Comparison of ENCODE assay signal across 32 cellular contexts in the genomic region with DNA sequence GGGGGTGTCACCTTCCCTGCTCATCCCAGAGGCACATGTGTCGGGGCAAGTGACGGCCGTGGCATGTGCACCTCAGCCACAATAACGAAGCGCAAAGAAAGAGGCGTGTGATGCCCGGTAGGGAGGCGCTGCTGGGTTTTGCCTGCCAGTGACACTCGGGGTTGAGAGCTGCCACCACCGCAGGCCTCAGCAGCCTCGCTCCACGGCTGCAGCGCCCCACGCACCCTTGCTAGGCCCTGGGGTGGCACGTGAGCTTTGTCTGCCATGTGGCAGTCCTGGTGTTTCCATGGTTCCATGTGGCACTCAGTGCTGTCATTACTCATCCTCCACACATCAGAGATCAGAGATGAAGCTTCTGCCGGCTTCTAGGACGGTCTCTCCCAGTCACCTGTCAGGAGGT.
"Had no signal": no experiment of that assay in that cellular context is flagged by ENCODE, and none has a peak within 500 bp of the region (broad histone marks: within the 10 kb centered on the region; RNA-seq: fewer than 3 reads in every experiment).

No MANE protein-coding gene starts in this region.

- H3K27ac ChIP-seq: body of pancreas, epithelial cell of prostate, VCaP had no signal

- DNase-seq: activated CD4-positive, alpha-beta T cell treated with anti-CD3 and anti-CD28 coated beads for 1 hour; activated CD4-positive, alpha-beta T cell treated with anti-CD3 and anti-CD28 coated beads for 4 hours; activated CD4-positive, alpha-beta T cell treated with anti-CD3 and anti-CD28 coated beads, Interleukin-2, amount 50 U/mL, for 1 hour; activated CD4-positive, alpha-beta T cell treated with anti-CD3 and anti-CD28 coated beads, Interleukin-2, amount 50 U/mL, for 48 hours; activated CD8-positive, alpha-beta memory T cell treated with anti-CD3 and anti-CD28 coated beads, Interleukin-2, amount 10 ng/mL, durations not matched to agents 7 days and 5 days; activated CD8-positive, alpha-beta memory T cell treated with anti-CD3 and anti-CD28 coated beads, Interleukin-2, amount 50 U/mL, for 4 hours; activated CD8-positive, alpha-beta T cell treated with anti-CD3 and anti-CD28 coated beads for 36 hours; activated gamma-delta T cell; activated naive CD4-positive, alpha-beta T cell; activated naive CD4-positive, alpha-beta T cell treated with anti-CD3 and anti-CD28 coated beads, Interleukin-2, amount 10 ng/mL, durations not matched to agents 7 days and 5 days; activated T-cell treated with anti-CD3 and anti-CD28 coated beads, Interleukin-2, amount 50 U/mL, for 1 hour; activated T-cell treated with anti-CD3 and anti-CD28 coated beads, Interleukin-2, amount 50 U/mL, for 48 hours; amniotic stem cell; anterior cingulate cortex; body of pancreas; caudate nucleus; cortex of kidney; dermis blood vessel endothelial cell; effector CD4-positive, alpha-beta T cell; foreskin fibroblast; T-helper 2 cell had no signal

- H3K4me1 ChIP-seq: body of pancreas had no signal

- H3K9me3 Mint-ChIP-seq: activated CD8-positive, alpha-beta T cell treated with anti-CD3 and anti-CD28 coated beads for 36 hours; activated naive CD4-positive, alpha-beta T cell treated with anti-CD3 and anti-CD28 coated beads, Interleukin-2, amount 10 ng/mL, durations not matched to agents 7 days and 5 days; activated T-helper 1 cell treated with anti-CD3 and anti-CD28 coated beads, Interleukin-12 subunit alpha, Interleukin-12 subunit beta, Interleukin-2, Interleukin-4 antibody, amounts not matched to agents 30 ng/mL and 10 ng/mL and 1 ng/mL, durations not matched to agents 14 hours and 24 hours and 36 hours; activated T-helper 2 cell treated with anti-CD3 and anti-CD28 coated beads, Interferon-gamma antibody, Interleukin-2, Interleukin-4, amounts not matched to agents 10 μg/mL and 5 μg/mL and 100 μg/mL, durations not matched to agents 14 hours and 24 hours and 36 hours; WTC11 had no signal

- H3K27ac Mint-ChIP-seq: activated CD8-positive, alpha-beta memory T cell treated with anti-CD3 and anti-CD28 coated beads, Interleukin-2, amount 10 ng/mL, durations not matched to agents 7 days and 5 days; activated CD8-positive, alpha-beta T cell treated with anti-CD3 and anti-CD28 coated beads for 36 hours; activated naive CD4-positive, alpha-beta T cell treated with anti-CD3 and anti-CD28 coated beads, Interleukin-2, amount 10 ng/mL, durations not matched to agents 7 days and 5 days; activated naive CD8-positive, alpha-beta T cell; activated T-helper 1 cell treated with anti-CD3 and anti-CD28 coated beads, Interleukin-12 subunit alpha, Interleukin-12 subunit beta, Interleukin-2, Interleukin-4 antibody, amounts not matched to agents 30 ng/mL and 10 ng/mL and 1 ng/mL, durations not matched to agents 14 hours and 24 hours and 36 hours; activated T-helper 2 cell treated with anti-CD3 and anti-CD28 coated beads, Interferon-gamma antibody, Interleukin-2, Interleukin-4, amounts not matched to agents 10 μg/mL and 5 μg/mL and 100 μg/mL, durations not matched to agents 14 hours and 24 hours and 36 hours; WTC11 had no signal

- H3K9me3 ChIP-seq: body of pancreas had no signal

- H3K4me3 Mint-ChIP-seq: activated CD8-positive, alpha-beta memory T cell treated with anti-CD3 and anti-CD28 coated beads, Interleukin-2, amount 10 ng/mL, durations not matched to agents 7 days and 5 days; activated CD8-positive, alpha-beta T cell treated with anti-CD3 and anti-CD28 coated beads for 36 hours; activated naive CD4-positive, alpha-beta T cell treated with anti-CD3 and anti-CD28 coated beads, Interleukin-2, amount 10 ng/mL, durations not matched to agents 7 days and 5 days; activated naive CD8-positive, alpha-beta T cell; activated T-helper 1 cell treated with anti-CD3 and anti-CD28 coated beads, Interleukin-12 subunit alpha, Interleukin-12 subunit beta, Interleukin-2, Interleukin-4 antibody, amounts not matched to agents 30 ng/mL and 10 ng/mL and 1 ng/mL, durations not matched to agents 14 hours and 24 hours and 36 hours; WTC11 had no signal

- H3K36me3 Mint-ChIP-seq: activated CD8-positive, alpha-beta memory T cell treated with anti-CD3 and anti-CD28 coated beads, Interleukin-2, amount 10 ng/mL, durations not matched to agents 7 days and 5 days; activated naive CD4-positive, alpha-beta T cell treated with anti-CD3 and anti-CD28 coated beads, Interleukin-2, amount 10 ng/mL, durations not matched to agents 7 days and 5 days; activated naive CD8-positive, alpha-beta T cell; WTC11 had no signal

- H3K27me3 ChIP-seq: body of pancreas had no signal

- ATAC-seq: activated CD8-positive, alpha-beta memory T cell treated with anti-CD3 and anti-CD28 coated beads, Interleukin-2, amount 10 ng/mL, durations not matched to agents 7 days and 5 days; activated CD8-positive, alpha-beta T cell treated with anti-CD3 and anti-CD28 coated beads for 36 hours; body of pancreas; WTC11 had no signal

- H3K4me3 ChIP-seq: body of pancreas had no signal

- H3K4me1 Mint-ChIP-seq: activated CD8-positive, alpha-beta memory T cell treated with anti-CD3 and anti-CD28 coated beads, Interleukin-2, amount 10 ng/mL, durations not matched to agents 7 days and 5 days; activated naive CD4-positive, alpha-beta T cell treated with anti-CD3 and anti-CD28 coated beads, Interleukin-2, amount 10 ng/mL, durations not matched to agents 7 days and 5 days had no signal

- H3K27me3 Mint-ChIP-seq: activated CD8-positive, alpha-beta memory T cell treated with anti-CD3 and anti-CD28 coated beads, Interleukin-2, amount 10 ng/mL, durations not matched to agents 7 days and 5 days; activated CD8-positive, alpha-beta T cell treated with anti-CD3 and anti-CD28 coated beads for 36 hours; activated naive CD4-positive, alpha-beta T cell treated with anti-CD3 and anti-CD28 coated beads, Interleukin-2, amount 10 ng/mL, durations not matched to agents 7 days and 5 days had no signal

- FAIRE-seq: colon, endometrium, endothelial cell of umbilical vein, frontal cortex, TTC549 had no signal
